In genomic region chr1:41919131-41919530, GRCh38 we compare ENCODE assay signal across 10 cellular contexts. TPM values are rescaled to one million over a fixed set of nuclear protein-coding genes. Genes with fewer than 3 reads are reported as not detected.
DNase-seq lines count a peak whose midpoint lies in the region; ATAC-seq, FAIRE-seq and TF ChIP-seq lines count a peak whose summit lies in the region.
"Had no signal": no experiment of that assay in that cellular context is flagged by ENCODE, and none has a peak within 500 bp of the region (broad histone marks: within the 10 kb centered on the region; RNA-seq: fewer than 3 reads in every experiment).

No MANE protein-coding gene starts in this region.

- no peaks in the 10 kb centered on the region for H3K9me3 ChIP-seq in A549
- H3K9me3 ChIP-seq in muscle layer of duodenum (ENCODE audit: control insufficient read depth in 1 of 2, low read length in 2 of 2) = no peaks in the 10 kb centered on the region
- H3K9me3 ChIP-seq: upper lobe of left lung had no signal

- no peak for TF ChIP-seq EP300 in A549 (IDR thresholded peaks at IDR 0.05)

- WGBS in A549 (ENCODE audit: missing lambda C conversion rate) = 54% methylated on average over 8 of the region's 9 CpGs

- peaks cover 42% of the 10 kb centered on the region for H3K4me1 ChIP-seq in A549
- peaks cover 0 to 17% of the 10 kb centered on the region in 2 donors for H3K4me1 ChIP-seq in muscle layer of duodenum (ENCODE audit: control insufficient read depth in 1 of 2, insufficient read depth in 2 of 2, low read length in 2 of 2)

- no peak for DNase-seq in A549 (ENCODE audit: low read depth in 1 of 2, low spot score in 1 of 2)
- DNase-seq in activated CD8-positive, alpha-beta T cell treated with anti-CD3 and anti-CD28 coated beads for 36 hours = no peak
- no peak for DNase-seq in GF-D8 (lab: John Stamatoyannopoulos, UW)
- no peak for DNase-seq in GOT3 (lab: John Stamatoyannopoulos, UW)
- no peak for DNase-seq in NOMO-1 treated with DMSO at 0.1 percent for 48 hours (lab: John Stamatoyannopoulos, UW; ENCODE audit: unreplicated experiment)
- DNase-seq: stimulated activated CD4-positive, alpha-beta T cell treated with anti-CD3 and anti-CD28 coated beads, Interleukin-4, amount 100 ng/mL, for 24 hours had no signal

- H3K27me3 ChIP-seq in muscle layer of duodenum (ENCODE audit: low read depth, low read length) = peaks cover 4% of the 10 kb centered on the region
- H3K27me3 ChIP-seq: upper lobe of left lung had no signal

- POLR2A ChIA-PET in A549 (lab: Yijun Ruan, JAX) = interaction anchor here (1.3 to 2.8 kb wide), 2 partner anchors 57 to 116 kb away, joined by 8 to 9 read pairs; no protein-coding TSS in a partner anchor
- POLR2A ChIA-PET in activated CD8-positive, alpha-beta T cell treated with anti-CD3 and anti-CD28 coated beads for 36 hours (lab: Charles Lee) = interaction anchor here (0.5 to 1.3 kb wide), 4 partner anchors 8 to 326 kb away, joined by 3 to 4 read pairs (median 3); no protein-coding TSS in a partner anchor

- no peak overlapping the region for H3K4me3 ChIP-seq in A549
- H3K4me3 ChIP-seq in GM08714 (ENCODE audit: low read length) = peak overlapping the region; percentile 53; the same call in 1 of the 2 replicates
- peak overlapping the region; percentile 78 to 81 for H3K4me3 ChIP-seq in muscle layer of duodenum (ENCODE audit: low read depth in 1 of 2, low read length in 2 of 2)

- H3K27ac ChIP-seq in A549 (peak overlapping the region in 1 of 2 experiments; percentile 75; a peak in 1 of 6 replicates), muscle layer of duodenum (ENCODE audit: low read length) (no peak overlapping the region)

- TF ChIP-seq CTCF in A549 (IDR thresholded peaks at IDR 0.05) = no peak
- no peak for TF ChIP-seq CTCF in activated CD8-positive, alpha-beta T cell treated with anti-CD3 and anti-CD28 coated beads for 36 hours (IDR thresholded peaks at IDR 0.05)

- CTCF ChIA-PET in A549 (lab: Yijun Ruan, JAX) = interaction anchor here (1.0 to 1.7 kb wide), 4 partner anchors 13 to 107 kb away, joined by 3 to 9 read pairs (median 4); no protein-coding TSS in a partner anchor
- CTCF ChIA-PET in activated CD8-positive, alpha-beta T cell treated with anti-CD3 and anti-CD28 coated beads for 36 hours (lab: Charles Lee) = interaction anchor here (0.8 to 1.8 kb wide), 5 partner anchors 24 to 346 kb away, joined by 3 to 6 read pairs (median 4); no protein-coding TSS in a partner anchor

- H3K4me1 Mint-ChIP-seq in activated CD8-positive, alpha-beta T cell treated with anti-CD3 and anti-CD28 coated beads for 36 hours (ENCODE audit: low read depth) = peaks cover 59% of the 10 kb centered on the region

- FAIRE-seq in A549 (lab: Jason Lieb, UNC) = no peak

- H3K27me3 Mint-ChIP-seq in activated CD8-positive, alpha-beta T cell treated with anti-CD3 and anti-CD28 coated beads for 36 hours = no peaks in the 10 kb centered on the region

- H3K9me3 Mint-ChIP-seq in activated CD8-positive, alpha-beta T cell treated with anti-CD3 and anti-CD28 coated beads for 36 hours = peaks cover 8% of the 10 kb centered on the region

- H3K36me3 Mint-ChIP-seq in activated CD8-positive, alpha-beta T cell treated with anti-CD3 and anti-CD28 coated beads for 36 hours (ENCODE audit: low read depth) = no peaks in the 10 kb centered on the region

- peak overlapping the region; percentile 98 for H3K4me2 ChIP-seq in A549

- H3K36me3 ChIP-seq in muscle layer of duodenum (ENCODE audit: control insufficient read depth in 1 of 2, insufficient read depth in 2 of 2, low read length in 2 of 2) = no peaks in the 10 kb centered on the region
- H3K36me3 ChIP-seq: upper lobe of left lung had no signal

- ATAC-seq in A549 = no peak
- no peak for ATAC-seq in activated CD8-positive, alpha-beta T cell treated with anti-CD3 and anti-CD28 coated beads for 36 hours
- no peak for ATAC-seq in HG03565 (IDR thresholded peaks at IDR 0.05; ENCODE audit: unreplicated experiment)

- TF ChIP-seq POLR2A in A549 (IDR thresholded peaks at IDR 0.05; ENCODE audit: low read length) = no peak

- no peak for TF ChIP-seq RAD21 in A549 (conservative IDR thresholded peaks at IDR 0.05 in 1 of 2, IDR thresholded peaks at IDR 0.05 in 1 of 2)

- peak overlapping the region; percentile 93 for H3K4me3 Mint-ChIP-seq in activated CD8-positive, alpha-beta T cell treated with anti-CD3 and anti-CD28 coated beads for 36 hours

- intact Hi-C loops in activated CD8-positive, alpha-beta T cell treated with anti-CD3 and anti-CD28 coated beads for 36 hours (cut with micrococcal nuclease) = loop anchor here (10.0 kb wide), 1 partner anchor 116 kb away; no protein-coding TSS in a partner anchor

- peak overlapping the region; percentile 98 for H3K27ac Mint-ChIP-seq in activated CD8-positive, alpha-beta T cell treated with anti-CD3 and anti-CD28 coated beads for 36 hours

TF ChIP-seq in A549, 52 proteins besides CTCF, POLR2A, EP300 and RAD21:
- TF ChIP-seq RCOR1 (IDR thresholded peaks at IDR 0.05; ENCODE audit: low read depth, low read length) (no peak), PHF8 (IDR thresholded peaks at IDR 0.05; ENCODE audit: borderline replicate concordance, low read depth) (no peak), HOXB13 (CRISPR knock-in tag; IDR thresholded peaks at IDR 0.05; ENCODE audit: low read depth) (no peak), TP53 (CRISPR knock-in tag; IDR thresholded peaks at IDR 0.05) (no peak), HEYL (CRISPR knock-in tag; IDR thresholded peaks at IDR 0.05) (no peak), EHMT2 (IDR thresholded peaks at IDR 0.05; ENCODE audit: low read depth) (no peak), ELK1 (IDR thresholded peaks at IDR 0.05; ENCODE audit: low read depth, low read length) (no peak), REST (IDR thresholded peaks at IDR 0.05) (no peak)

RNA-seq across cellular contexts. Expression of gene HIVEP3, which starts 0.4 kb away (rescaled TPM):
- polyA plus RNA-seq in A549 (2011; rRNA removed) (2.0 and 2.6 TPM in 2 replicates), A549 (2017; fragmentation: RNase III; extraction: RNeasy Plus Mini Kit Qiagen cat#74134 plus additional on column Dnase treatment) (1.5 to 2.1 TPM (median 1.5 TPM) in 3 replicates)
- polyA plus RNA-seq in A549 (2012; cell fraction: cytosol; rRNA removed) = 1.6 TPM in 2 replicates
- polyA plus RNA-seq in A549 (2012; cell fraction: nucleus; rRNA removed) = 1.7 and 2.1 TPM in 2 replicates
- polyA minus RNA-seq in A549 (2011; rRNA and poly(A)+ RNA removed) = 1.3 and 1.9 TPM in 2 replicates
- 10 to 100 TPM; 18.6 to 20.4 TPM for total RNA-seq in activated CD8-positive, alpha-beta T cell treated with anti-CD3 and anti-CD28 coated beads for 36 hours
